Comparison of ENCODE assay signal across 12 cellular contexts in the genomic region with DNA sequence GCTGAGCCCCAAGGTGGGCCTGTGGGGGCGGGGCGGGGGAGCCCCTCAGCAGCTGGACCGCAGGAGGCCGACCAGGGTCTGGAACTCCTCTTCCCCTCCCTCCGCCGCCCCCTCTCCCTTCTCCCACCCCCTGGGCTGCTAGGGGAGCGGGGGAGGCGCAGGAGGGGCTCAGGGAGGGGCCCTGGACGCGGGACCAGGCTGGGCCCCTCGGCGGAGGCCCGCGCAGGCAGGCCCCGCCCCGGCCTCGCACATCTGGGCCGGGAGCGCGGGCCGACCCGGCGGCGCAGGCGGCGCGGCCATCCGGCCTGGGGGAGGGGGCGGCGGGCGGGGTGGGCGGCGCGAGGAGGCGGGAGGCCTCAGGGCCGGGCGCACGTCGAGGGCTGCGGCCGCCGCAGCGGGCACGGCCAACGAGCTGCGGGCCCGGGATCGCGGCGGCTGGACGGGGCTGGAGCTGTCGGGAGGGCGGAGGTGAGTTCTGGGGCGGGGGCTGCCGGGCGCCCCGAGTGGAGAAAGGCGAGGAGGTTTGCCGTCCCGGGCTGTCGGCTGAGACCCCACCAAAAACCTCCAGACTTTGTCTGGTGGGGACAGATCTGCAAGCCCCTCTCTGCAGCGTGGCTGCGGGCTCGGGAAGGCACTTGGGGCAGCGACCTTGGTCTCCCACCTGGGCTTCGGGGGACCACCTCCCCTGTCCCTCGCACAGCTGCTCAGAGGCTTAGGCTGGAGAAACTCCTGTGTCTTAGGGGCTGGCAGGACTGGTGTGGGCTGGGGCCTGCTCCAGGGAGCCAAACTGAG. TPM values are rescaled to one million over a fixed set of nuclear protein-coding genes. Genes with fewer than 3 reads are reported as not detected.
DNase-seq lines count a peak whose midpoint lies in the region; FAIRE-seq and TF ChIP-seq lines count a peak whose summit lies in the region.
"Had no signal": no experiment of that assay in that cellular context is flagged by ENCODE, and none has a peak within 500 bp of the region (broad histone marks: within the 10 kb centered on the region; RNA-seq: fewer than 3 reads in every experiment).

A gene with protein sequence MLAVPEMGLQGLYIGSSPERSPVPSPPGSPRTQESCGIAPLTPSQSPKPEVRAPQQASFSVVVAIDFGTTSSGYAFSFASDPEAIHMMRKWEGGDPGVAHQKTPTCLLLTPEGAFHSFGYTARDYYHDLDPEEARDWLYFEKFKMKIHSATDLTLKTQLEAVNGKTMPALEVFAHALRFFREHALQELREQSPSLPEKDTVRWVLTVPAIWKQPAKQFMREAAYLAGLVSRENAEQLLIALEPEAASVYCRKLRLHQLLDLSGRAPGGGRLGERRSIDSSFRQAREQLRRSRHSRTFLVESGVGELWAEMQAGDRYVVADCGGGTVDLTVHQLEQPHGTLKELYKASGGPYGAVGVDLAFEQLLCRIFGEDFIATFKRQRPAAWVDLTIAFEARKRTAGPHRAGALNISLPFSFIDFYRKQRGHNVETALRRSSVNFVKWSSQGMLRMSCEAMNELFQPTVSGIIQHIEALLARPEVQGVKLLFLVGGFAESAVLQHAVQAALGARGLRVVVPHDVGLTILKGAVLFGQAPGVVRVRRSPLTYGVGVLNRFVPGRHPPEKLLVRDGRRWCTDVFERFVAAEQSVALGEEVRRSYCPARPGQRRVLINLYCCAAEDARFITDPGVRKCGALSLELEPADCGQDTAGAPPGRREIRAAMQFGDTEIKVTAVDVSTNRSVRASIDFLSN (plus strand): TSS at position 359 of the 792 bp plus-strand sequence. CDS start 5,990 bp downstream, outside the sequence.

- no peak within 1 kb of the TSS for H3K27ac ChIP-seq in HUES64 (ENCODE audit: low read depth, low read length)
- peak within 1 kb of the TSS; percentile 43 to 65 for H3K27ac ChIP-seq in kidney (ENCODE audit: low read depth in 2 of 2, low read length in 2 of 2)
- no peak within 1 kb of the TSS for H3K27ac ChIP-seq in smooth muscle cell (ENCODE audit: low read depth)
- H3K27ac ChIP-seq in Karpas-422 (ENCODE audit: low read length): no peak within 1 kb of the TSS
- H3K27ac ChIP-seq: colonic mucosa had no signal

- POLR2A ChIA-PET in HEK293T (lab: Yijun Ruan, JAX): interaction anchor here (1.3 kb wide), 1 partner anchor 35 kb away, joined by 3 read pairs; a partner anchor contains a TSS

- DNase-seq in kidney: peak; percentile 69
- DNase-seq in smooth muscle cell (lab: John Stamatoyannopoulos, UW; ENCODE audit: unreplicated experiment): no peak
- no peak for DNase-seq in stimulated activated CD4-positive, alpha-beta T cell treated with anti-CD3 and anti-CD28 coated beads, Interleukin-2, amount 100 ng/mL, for 24 hours
- no peak for DNase-seq in activated naive CD4-positive, alpha-beta T cell (lab: John Stamatoyannopoulos, UW)
- no peak for DNase-seq in HEK293T (ENCODE audit: extremely low spot score)
- no peak for DNase-seq in Karpas-422
- DNase-seq: activated T-cell treated with anti-CD3 and anti-CD28 coated beads, Interleukin-2, amount 50 U/mL, for 72 hours; colonic mucosa; NCI-H1105; stimulated activated CD8-positive, alpha-beta memory T cell treated with anti-CD3 and anti-CD28 coated beads, Interleukin-4, amount 100 ng/mL, for 48 hours had no signal

- H3K4me2 ChIP-seq in smooth muscle cell (peak within 1 kb of the TSS; percentile 74), Karpas-422 (ENCODE audit: low read depth, low read length, poor library complexity, severe bottlenecking) (no peak within 1 kb of the TSS)

- H3K9me2 ChIP-seq in Karpas-422 (replicated peaks; ENCODE audit: insufficient read depth, low read length): no peaks in the 10 kb centered on the region

- in situ Hi-C loops in endometrial microvascular endothelial cells (cut with HindIII; ENCODE audit: inconsistent ontology term, low pct_unique_long_range_greater_than_20kb, low sequenced_read_pairs): no loop called here

- peak within 1 kb of the TSS; percentile 37 for H2AFZ ChIP-seq in smooth muscle cell (ENCODE audit: low read depth)
- H2AFZ ChIP-seq in Karpas-422 (ENCODE audit: low read length): no peak within 1 kb of the TSS

- intact Hi-C loops in kidney (cut with DNase I): no loop called here

- H3K79me2 ChIP-seq in smooth muscle cell (ENCODE audit: low read depth) (no peaks in the 10 kb centered on the region), Karpas-422 (ENCODE audit: low read length) (no peaks in the 10 kb centered on the region)

- H3K4me1 ChIP-seq in HUES64 (ENCODE audit: insufficient read depth, low read length) (no peaks in the 10 kb centered on the region; the same call in 1 of the 2 replicates), kidney (ENCODE audit: control insufficient read depth in 1 of 2, insufficient read depth in 1 of 2, low read depth in 1 of 2, low read length in 2 of 2) (peaks cover 0 to 5% of the 10 kb centered on the region in 2 donors), smooth muscle cell (ENCODE audit: low read depth) (peaks cover 3% of the 10 kb centered on the region), Karpas-422 (ENCODE audit: low read length) (no peaks in the 10 kb centered on the region)

- H3K4me3 ChIP-seq in HUES64 (ENCODE audit: low read length) (peak within 1 kb of the TSS; percentile 49), kidney (ENCODE audit: low read length in 2 of 2) (peak within 1 kb of the TSS; percentile 24 to 41), smooth muscle cell (peak within 1 kb of the TSS; percentile 25), Karpas-422 (ENCODE audit: low read length) (no peak within 1 kb of the TSS)
- H3K4me3 ChIP-seq: colonic mucosa had no signal

- FAIRE-seq in kidney (lab: Jason Lieb, UNC): no peak

- no peaks in the 10 kb centered on the region for H3K36me3 ChIP-seq in HUES64 (ENCODE audit: insufficient read depth, low read length)
- no peaks in the 10 kb centered on the region for H3K36me3 ChIP-seq in kidney (ENCODE audit: control insufficient read depth in 1 of 2, insufficient read depth in 2 of 2, low read length in 2 of 2)
- no peaks in the 10 kb centered on the region for H3K36me3 ChIP-seq in smooth muscle cell (ENCODE audit: low read depth)
- no peaks in the 10 kb centered on the region for H3K36me3 ChIP-seq in Karpas-422 (ENCODE audit: insufficient read depth, low read length)
- H3K36me3 ChIP-seq: colonic mucosa had no signal

- H3K27me3 ChIP-seq in HUES64 (ENCODE audit: insufficient read depth, low read length): peaks cover 36% of the 10 kb centered on the region
- H3K27me3 ChIP-seq in smooth muscle cell (ENCODE audit: low read depth): no peaks in the 10 kb centered on the region
- H3K27me3 ChIP-seq in Karpas-422 (ENCODE audit: low read length): no peaks in the 10 kb centered on the region

- CTCF ChIA-PET in HEK293T (lab: Yijun Ruan, JAX): interaction anchor here (0.7 kb wide), 1 partner anchor 9 kb away, joined by 3 read pairs; no protein-coding TSS in a partner anchor

- peak within 1 kb of the TSS; percentile 55 for H3K9ac ChIP-seq in HUES64 (ENCODE audit: low read depth, low read length)
- peak within 1 kb of the TSS in 1 of 2 donors; percentile 19 for H3K9ac ChIP-seq in kidney (ENCODE audit: low read length in 2 of 2)
- H3K9ac ChIP-seq in smooth muscle cell (ENCODE audit: low read depth): no peak within 1 kb of the TSS
- no peak within 1 kb of the TSS for H3K9ac ChIP-seq in Karpas-422 (ENCODE audit: low read length)

- TF ChIP-seq CTCF in kidney (IDR thresholded peaks at IDR 0.05; ENCODE audit: borderline replicate concordance, extremely low read depth, insufficient read depth) (no peak), smooth muscle cell (IDR thresholded peaks at IDR 0.05; ENCODE audit: borderline replicate concordance, insufficient read depth, poor library complexity, severe bottlenecking) (no peak)

- H4K20me1 ChIP-seq in smooth muscle cell (ENCODE audit: low read depth) (no peaks in the 10 kb centered on the region), Karpas-422 (ENCODE audit: insufficient read depth, low read depth, low read length) (no peaks in the 10 kb centered on the region)

- 15% methylated on average over 64 of the region's 67 CpGs for WGBS in HUES64
- WGBS in smooth muscle cell (ENCODE audit: low lambda C conversion rate): 25% methylated on average over 19 of the region's 67 CpGs

- H3K9me3 ChIP-seq in HUES64 (ENCODE audit: insufficient read depth, low read depth, low read length) (no peaks in the 10 kb centered on the region), kidney (ENCODE audit: control insufficient read depth in 1 of 2, low read length in 2 of 2) (no peaks in the 10 kb centered on the region), smooth muscle cell (replicated peaks; ENCODE audit: low read depth) (no peaks in the 10 kb centered on the region), Karpas-422 (ENCODE audit: low read length) (no peaks in the 10 kb centered on the region)
- H3K9me3 ChIP-seq: colonic mucosa had no signal

- H3F3A ChIP-seq in smooth muscle cell (ENCODE audit: low read depth): peaks cover 4% of the 10 kb centered on the region

TF ChIP-seq in HEK293T, 16 proteins besides CTCF, POLR2A, EP300 and RAD21:
- TF ChIP-seq L3MBTL2 (conservative IDR thresholded peaks at IDR 0.05) (no peak), CTBP1 (IDR thresholded peaks at IDR 0.05; ENCODE audit: borderline replicate concordance) (no peak), TARDBP (IDR thresholded peaks at IDR 0.05) (no peak), SUZ12 (IDR thresholded peaks at IDR 0.05) (no peak)
- TF ChIP-seq, protein P1, sequence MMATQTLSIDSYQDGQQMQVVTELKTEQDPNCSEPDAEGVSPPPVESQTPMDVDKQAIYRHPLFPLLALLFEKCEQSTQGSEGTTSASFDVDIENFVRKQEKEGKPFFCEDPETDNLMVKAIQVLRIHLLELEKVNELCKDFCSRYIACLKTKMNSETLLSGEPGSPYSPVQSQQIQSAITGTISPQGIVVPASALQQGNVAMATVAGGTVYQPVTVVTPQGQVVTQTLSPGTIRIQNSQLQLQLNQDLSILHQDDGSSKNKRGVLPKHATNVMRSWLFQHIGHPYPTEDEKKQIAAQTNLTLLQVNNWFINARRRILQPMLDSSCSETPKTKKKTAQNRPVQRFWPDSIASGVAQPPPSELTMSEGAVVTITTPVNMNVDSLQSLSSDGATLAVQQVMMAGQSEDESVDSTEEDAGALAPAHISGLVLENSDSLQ (IDR thresholded peaks at IDR 0.05): no peak

RNA-seq across cellular contexts. Expression of the gene that starts here (rescaled TPM):
- polyA plus RNA-seq in HUES64 (2013, experiment 1 of 2): 1.4 TPM
- polyA plus RNA-seq in HUES64 (2013, experiment 2 of 2): 2.9 TPM
- 10.9 TPM for total RNA-seq in endometrial microvascular endothelial cells (ENCODE audit: inconsistent ontology term)
- total RNA-seq in kidney: 18.9 TPM
- polyA plus RNA-seq in kidney (ENCODE audit: insufficient read depth, low read depth, low replicate concordance): 8.7 TPM
- total RNA-seq in smooth muscle cell: 0.04 and 0.40 TPM in 2 replicates
- polyA plus RNA-seq in smooth muscle cell: 0.72 and 1.0 TPM in 2 replicates
- not detected in 2 replicates for total RNA-seq in Karpas-422 (2014; rRNA removed; shearing (Covaris generic); ENCODE audit: low replicate concordance)
- total RNA-seq: activated T-cell treated with anti-CD3 and anti-CD28 coated beads, Interleukin-2, amount 50 U/mL, for 72 hours had no signal

Comparison
In these comparisons a context has a peak if more than half of its experiments do, and no peak if none do; other contexts are left out.
1. H3K27ac ChIP-seq: peak in kidney (2 of 2); none in HUES64 (single experiment), smooth muscle cell (single experiment) and Karpas-422 (single experiment).